14 cellular contexts compared by ENCODE assay signal in genomic region chr1:43711049-43711448, GRCh38. TPM values are rescaled to one million over a fixed set of nuclear protein-coding genes. Genes with fewer than 3 reads are reported as not detected.
DNase-seq lines count a peak whose midpoint lies in the region; ATAC-seq and TF ChIP-seq lines count a peak whose summit lies in the region.
"Had no signal": no experiment of that assay in that cellular context is flagged by ENCODE, and none has a peak within 500 bp of the region (broad histone marks: within the 10 kb centered on the region; RNA-seq: fewer than 3 reads in every experiment).

No MANE protein-coding gene starts in this region.

- DNase-seq in activated CD8-positive, alpha-beta memory T cell treated with anti-CD3 and anti-CD28 coated beads, Interleukin-2, amount 10 ng/mL, durations not matched to agents 7 days and 5 days, result no peak
- DNase-seq in activated CD8-positive, alpha-beta memory T cell treated with anti-CD3 and anti-CD28 coated beads, Interleukin-2, amount 50 U/mL, for 48 hours, result no peak
- DNase-seq in SW 1271 (lab: John Stamatoyannopoulos, UW) (peak; percentile 29 to 70), fibroblast of the aortic adventitia (ENCODE audit: low read depth) (peak; percentile 60), aorta (no peak)
- DNase-seq: activated effector memory CD4-positive, alpha-beta T cell treated with anti-CD3 and anti-CD28 coated beads, Interleukin-2, amount 50 U/mL, for 16 hours; naive thymus-derived CD8-positive, alpha-beta T cell; WERI-Rb-1 had no signal

- ATAC-seq in activated CD8-positive, alpha-beta memory T cell treated with anti-CD3 and anti-CD28 coated beads, Interleukin-2, amount 10 ng/mL, durations not matched to agents 7 days and 5 days, result no peak
- no peak for ATAC-seq in HG02623 (IDR thresholded peaks at IDR 0.05; ENCODE audit: unreplicated experiment)
- ATAC-seq in aorta (ENCODE audit: low FRiP score), result no peak
- ATAC-seq in HG02678 (IDR thresholded peaks at IDR 0.05; ENCODE audit: unreplicated experiment), result no peak
- no peak for ATAC-seq in HG02938 (IDR thresholded peaks at IDR 0.05; ENCODE audit: unreplicated experiment)
- ATAC-seq: naive thymus-derived CD8-positive, alpha-beta T cell had no signal

- H3K4me3 Mint-ChIP-seq in activated CD8-positive, alpha-beta memory T cell treated with anti-CD3 and anti-CD28 coated beads, Interleukin-2, amount 10 ng/mL, durations not matched to agents 7 days and 5 days, result no peak overlapping the region
- H3K4me3 Mint-ChIP-seq: dendritic cell treated with granulocyte-macrophage colony-stimulating factor and Interleukin-4, amounts not matched to agents 40 ng/mL and 50 ng/mL, for 4 days; stimulated activated naive CD8-positive, alpha-beta T cell treated with anti-CD3 and anti-CD28 coated beads, Interleukin-15, Interleukin-2, amounts not matched to agents 100 ng/mL and 50 ng/mL, for 24 hours had no signal

- intact Hi-C loops in aorta (cut with DNase I), result no loop called here

- H3K36me3 ChIP-seq in aorta (ENCODE audit: control insufficient read depth in 1 of 2, insufficient read depth in 2 of 2, low read length in 1 of 2), result no peaks in the 10 kb centered on the region

- CTCF ChIA-PET in activated CD8-positive, alpha-beta memory T cell treated with anti-CD3 and anti-CD28 coated beads, Interleukin-2, amount 10 ng/mL, durations not matched to agents 7 days and 5 days (lab: Charles Lee), result interaction anchor here (0.9 to 1.6 kb wide), 2 partner anchors 52 to 223 kb away, joined by 3 to 4 read pairs; no protein-coding TSS in a partner anchor

- no peaks in the 10 kb centered on the region for H3K9me3 Mint-ChIP-seq in activated CD8-positive, alpha-beta memory T cell treated with anti-CD3 and anti-CD28 coated beads, Interleukin-2, amount 10 ng/mL, durations not matched to agents 7 days and 5 days (ENCODE audit: low read depth)
- H3K9me3 Mint-ChIP-seq: dendritic cell treated with granulocyte-macrophage colony-stimulating factor and Interleukin-4, amounts not matched to agents 40 ng/mL and 50 ng/mL, for 4 days; naive thymus-derived CD8-positive, alpha-beta T cell; stimulated activated naive CD8-positive, alpha-beta T cell treated with anti-CD3 and anti-CD28 coated beads, Interleukin-15, Interleukin-2, amounts not matched to agents 100 ng/mL and 50 ng/mL, for 24 hours had no signal

- WGBS in aorta, 2 donors, result 95 to 97% methylated on average over 2 of the region's 2 CpGs

- peaks cover 24% of the 10 kb centered on the region for H3K36me3 Mint-ChIP-seq in activated CD8-positive, alpha-beta memory T cell treated with anti-CD3 and anti-CD28 coated beads, Interleukin-2, amount 10 ng/mL, durations not matched to agents 7 days and 5 days

- no peaks in the 10 kb centered on the region for H3K9me3 ChIP-seq in aorta (ENCODE audit: control insufficient read depth, low read length)

- no peak overlapping the region for H3K4me3 ChIP-seq in fibroblast of the aortic adventitia (ENCODE audit: low read depth, low read length)
- H3K4me3 ChIP-seq in aorta (ENCODE audit: low read length in 2 of 2), result no peak overlapping the region

- peak overlapping the region; percentile 19 for H3K27ac Mint-ChIP-seq in activated CD8-positive, alpha-beta memory T cell treated with anti-CD3 and anti-CD28 coated beads, Interleukin-2, amount 10 ng/mL, durations not matched to agents 7 days and 5 days
- H3K27ac Mint-ChIP-seq: dendritic cell treated with granulocyte-macrophage colony-stimulating factor and Interleukin-4, amounts not matched to agents 40 ng/mL and 50 ng/mL, for 4 days; stimulated activated naive CD8-positive, alpha-beta T cell treated with anti-CD3 and anti-CD28 coated beads, Interleukin-15, Interleukin-2, amounts not matched to agents 100 ng/mL and 50 ng/mL, for 24 hours had no signal

- H3K27me3 ChIP-seq in aorta (ENCODE audit: control insufficient read depth in 1 of 2, insufficient read depth in 2 of 2, low read length in 1 of 2), result no peaks in the 10 kb centered on the region

- no peak overlapping the region for H3K27ac ChIP-seq in aorta (ENCODE audit: low read depth in 1 of 2, low read length in 2 of 2)
- H3K27ac ChIP-seq: 22Rv1, WERI-Rb-1 had no signal

- peaks cover 38% of the 10 kb centered on the region for H3K4me1 Mint-ChIP-seq in activated CD8-positive, alpha-beta memory T cell treated with anti-CD3 and anti-CD28 coated beads, Interleukin-2, amount 10 ng/mL, durations not matched to agents 7 days and 5 days

- H3K4me1 ChIP-seq in aorta (ENCODE audit: control insufficient read depth in 1 of 2, insufficient read depth in 2 of 2, low read length in 2 of 2), result peaks cover 0 to under 1% of the 10 kb centered on the region in 2 donors

- TF ChIP-seq CTCF in fibroblast of the aortic adventitia (IDR thresholded peaks at IDR 0.05; ENCODE audit: insufficient read depth, low read length), result no peak

- H3K27me3 Mint-ChIP-seq in activated CD8-positive, alpha-beta memory T cell treated with anti-CD3 and anti-CD28 coated beads, Interleukin-2, amount 10 ng/mL, durations not matched to agents 7 days and 5 days, result no peaks in the 10 kb centered on the region
- H3K27me3 Mint-ChIP-seq: dendritic cell treated with granulocyte-macrophage colony-stimulating factor and Interleukin-4, amounts not matched to agents 40 ng/mL and 50 ng/mL, for 4 days; naive thymus-derived CD8-positive, alpha-beta T cell; stimulated activated naive CD8-positive, alpha-beta T cell treated with anti-CD3 and anti-CD28 coated beads, Interleukin-15, Interleukin-2, amounts not matched to agents 100 ng/mL and 50 ng/mL, for 24 hours had no signal

RNA-seq across cellular contexts. Expression of gene ST3GAL3, which starts 3.7 kb away (rescaled TPM):
- 10 to 100 TPM; 18.1 to 26.7 TPM for total RNA-seq in activated CD8-positive, alpha-beta memory T cell treated with anti-CD3 and anti-CD28 coated beads, Interleukin-2, amount 10 ng/mL, durations not matched to agents 7 days and 5 days
- total RNA-seq in fibroblast of the aortic adventitia (ENCODE audit: low replicate concordance), result 20.1 and 24.0 TPM in 2 replicates
- total RNA-seq in aorta, result 10 to 100 TPM; 29.7 to 32.0 TPM
- 10 to 100 TPM; 20.2 to 24.3 TPM for polyA plus RNA-seq in aorta

Comparison
In these comparisons a context has a peak if more than half of its experiments do, and no peak if none do; other contexts are left out.
1. DNase-seq: peak in SW 1271 (2 of 2) and fibroblast of the aortic adventitia (single experiment); none in activated CD8-positive, alpha-beta memory T cell treated with anti-CD3 and anti-CD28 coated beads, Interleukin-2, amount 10 ng/mL, durations not matched to agents 7 days and 5 days (single experiment), activated CD8-positive, alpha-beta memory T cell treated with anti-CD3 and anti-CD28 coated beads, Interleukin-2, amount 50 U/mL, for 48 hours (single experiment) and aorta (0 of 2).